In genomic region chr13:34678154-34678553, GRCh38 we compare ENCODE assay signal across 1 cellular context.
TF ChIP-seq lines count a peak whose summit lies in the region.

No MANE protein-coding gene starts in this region.

TF ChIP-seq in WTC11, 78 proteins besides CTCF, POLR2A, EP300 and RAD21 (continued from another document):
- TF ChIP-seq, protein P1, sequence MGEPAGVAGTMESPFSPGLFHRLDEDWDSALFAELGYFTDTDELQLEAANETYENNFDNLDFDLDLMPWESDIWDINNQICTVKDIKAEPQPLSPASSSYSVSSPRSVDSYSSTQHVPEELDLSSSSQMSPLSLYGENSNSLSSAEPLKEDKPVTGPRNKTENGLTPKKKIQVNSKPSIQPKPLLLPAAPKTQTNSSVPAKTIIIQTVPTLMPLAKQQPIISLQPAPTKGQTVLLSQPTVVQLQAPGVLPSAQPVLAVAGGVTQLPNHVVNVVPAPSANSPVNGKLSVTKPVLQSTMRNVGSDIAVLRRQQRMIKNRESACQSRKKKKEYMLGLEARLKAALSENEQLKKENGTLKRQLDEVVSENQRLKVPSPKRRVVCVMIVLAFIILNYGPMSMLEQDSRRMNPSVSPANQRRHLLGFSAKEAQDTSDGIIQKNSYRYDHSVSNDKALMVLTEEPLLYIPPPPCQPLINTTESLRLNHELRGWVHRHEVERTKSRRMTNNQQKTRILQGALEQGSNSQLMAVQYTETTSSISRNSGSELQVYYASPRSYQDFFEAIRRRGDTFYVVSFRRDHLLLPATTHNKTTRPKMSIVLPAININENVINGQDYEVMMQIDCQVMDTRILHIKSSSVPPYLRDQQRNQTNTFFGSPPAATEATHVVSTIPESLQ (CRISPR knock-in tag; IDR thresholded peaks at IDR 0.05) = no peak
TF ChIP-seq in WTC11: peak in this region for 1.
